ENCODE assay signal across 1 cellular context in genomic region chr19:48713864-48714755, GRCh38.
TF ChIP-seq lines count a peak whose summit lies in the region.

No MANE protein-coding gene starts in this region.

TF ChIP-seq in HepG2, 621 proteins besides CTCF, POLR2A, EP300 and RAD21 (continued from another document and continues in another):
- TF ChIP-seq HBP1 (CRISPR knock-in tag; IDR thresholded peaks at IDR 0.05; ENCODE audit: low read depth), result 0 out of 2 replicates have a peak, but pooled peaks have one; percentile 6
- no peak for TF ChIP-seq ZNF235 (CRISPR knock-in tag; IDR thresholded peaks at IDR 0.05; ENCODE audit: borderline replicate concordance)
- TF ChIP-seq ZNF768 (CRISPR knock-in tag; IDR thresholded peaks at IDR 0.05), result peak; percentile 19; the same call in 1 of the 2 replicates
- peak; percentile 25; the same call in 1 of the 2 replicates for TF ChIP-seq MTA1 (CRISPR knock-in tag; IDR thresholded peaks at IDR 0.05; ENCODE audit: borderline replicate concordance)
- peak; percentile 32; the same call in 1 of the 2 replicates for TF ChIP-seq PHF21A (CRISPR knock-in tag; IDR thresholded peaks at IDR 0.05)
- peak; percentile 88 for TF ChIP-seq NFYC (CRISPR knock-in tag; IDR thresholded peaks at IDR 0.05)
- peak; percentile 30; the same call in 1 of the 2 replicates for TF ChIP-seq ZIK1 (CRISPR knock-in tag; IDR thresholded peaks at IDR 0.05; ENCODE audit: borderline replicate concordance, low read depth)
- 0 out of 2 replicates have a peak, but pooled peaks have one; percentile 11 for TF ChIP-seq STAG1 (CRISPR knock-in tag; IDR thresholded peaks at IDR 0.05)
- TF ChIP-seq PAXIP1 (CRISPR knock-in tag; conservative IDR thresholded peaks at IDR 0.05), result no peak; the same call in none of the 2 replicates
- TF ChIP-seq ZNF598 (CRISPR knock-in tag; IDR thresholded peaks at IDR 0.05; ENCODE audit: borderline replicate concordance), result no peak
- TF ChIP-seq ZNF547 (CRISPR knock-in tag; IDR thresholded peaks at IDR 0.05), result peak; percentile 61; the same call in 1 of the 2 replicates
- TF ChIP-seq KAT2B (IDR thresholded peaks at IDR 0.05; ENCODE audit: borderline replicate concordance, low read depth, low read length), result no peak
- 0 out of 2 replicates have a peak, but pooled peaks have one; percentile 15 for TF ChIP-seq HOXA5 (CRISPR knock-in tag; IDR thresholded peaks at IDR 0.05)
- peak; percentile 8; the same call in 1 of the 2 replicates for TF ChIP-seq ZNF160 (CRISPR knock-in tag; IDR thresholded peaks at IDR 0.05)
- peak; percentile 65; the same call in 1 of the 2 replicates for TF ChIP-seq POLR2G (IDR thresholded peaks at IDR 0.05; ENCODE audit: low read depth, low read length)
- no peak for TF ChIP-seq SP140L (CRISPR knock-in tag; IDR thresholded peaks at IDR 0.05; ENCODE audit: borderline replicate concordance)
- no peak for TF ChIP-seq MTF2 (CRISPR knock-in tag; IDR thresholded peaks at IDR 0.05; ENCODE audit: borderline replicate concordance)
- TF ChIP-seq ZMAT3 (CRISPR knock-in tag; conservative IDR thresholded peaks at IDR 0.05), result no peak
- peak; percentile 76; the same call in 1 of the 2 replicates for TF ChIP-seq NR2C2 (CRISPR knock-in tag; IDR thresholded peaks at IDR 0.05; ENCODE audit: borderline replicate concordance)
- TF ChIP-seq MLX (CRISPR knock-in tag; IDR thresholded peaks at IDR 0.05), result peak; percentile 17; the same call in 1 of the 2 replicates
- no peak for TF ChIP-seq ZNF879 (CRISPR knock-in tag; IDR thresholded peaks at IDR 0.05)
- TF ChIP-seq TFDP2 (CRISPR knock-in tag; IDR thresholded peaks at IDR 0.05), result 0 out of 2 replicates have a peak, but pooled peaks have one; percentile 18
- 0 out of 2 replicates have a peak, but pooled peaks have one; percentile 25 for TF ChIP-seq RXRB (CRISPR knock-in tag; IDR thresholded peaks at IDR 0.05; ENCODE audit: borderline replicate concordance)
- peak; percentile 72; the same call in 1 of the 2 replicates for TF ChIP-seq PRDM15 (CRISPR knock-in tag; IDR thresholded peaks at IDR 0.05)
- TF ChIP-seq ZNF556 (CRISPR knock-in tag; IDR thresholded peaks at IDR 0.05; ENCODE audit: borderline replicate concordance), result no peak; the same call in 1 of the 2 replicates
- no peak for TF ChIP-seq SIN3B (IDR thresholded peaks at IDR 0.05; ENCODE audit: low read length)
- no peak for TF ChIP-seq DMAP1 (CRISPR knock-in tag; IDR thresholded peaks at IDR 0.05)
- TF ChIP-seq RFXANK (CRISPR knock-in tag; IDR thresholded peaks at IDR 0.05), result peak; percentile 44; the same call in 1 of the 2 replicates
- TF ChIP-seq SNAPC4 (CRISPR knock-in tag; IDR thresholded peaks at IDR 0.05), result no peak
- 0 out of 2 replicates have a peak, but pooled peaks have one; percentile 43 for TF ChIP-seq HNRNPL (IDR thresholded peaks at IDR 0.05; ENCODE audit: low read depth, low read length)
- peak; percentile 47; the same call in 1 of the 2 replicates for TF ChIP-seq ZNF747 (CRISPR knock-in tag; IDR thresholded peaks at IDR 0.05; ENCODE audit: borderline replicate concordance)
- TF ChIP-seq MXD4 (CRISPR knock-in tag; IDR thresholded peaks at IDR 0.05), result peak; percentile 48; the same call in 1 of the 2 replicates
- TF ChIP-seq TAF1 (CRISPR knock-in tag; IDR thresholded peaks at IDR 0.05), result peak; percentile 58; the same call in 1 of the 2 replicates
- no peak for TF ChIP-seq ZNF234 (CRISPR knock-in tag; conservative IDR thresholded peaks at IDR 0.05)
- peak; percentile 67; the same call in 1 of the 2 replicates for TF ChIP-seq ZNF761 (CRISPR knock-in tag; conservative IDR thresholded peaks at IDR 0.05)
- TF ChIP-seq ZBTB43 (CRISPR knock-in tag; conservative IDR thresholded peaks at IDR 0.05), result peak; percentile 74; the same call in 1 of the 2 replicates
- TF ChIP-seq TRAFD1 (CRISPR knock-in tag; IDR thresholded peaks at IDR 0.05; ENCODE audit: borderline replicate concordance), result no peak
- no peak for TF ChIP-seq TCF7L2 (IDR thresholded peaks at IDR 0.05; ENCODE audit: low read depth, low read length)
- TF ChIP-seq CREM (IDR thresholded peaks at IDR 0.05), result peak; percentile 47
- no peak for TF ChIP-seq CREM (CRISPR knock-in tag; IDR thresholded peaks at IDR 0.05)
- no peak for TF ChIP-seq GABPA (IDR thresholded peaks at IDR 0.05; ENCODE audit: low read depth, low read length)
- peak; percentile 45 for TF ChIP-seq GABPA (CRISPR knock-in tag; IDR thresholded peaks at IDR 0.05; ENCODE audit: low read depth)
